Comparison of ENCODE assay signal across 1 cellular context in the genomic region with DNA sequence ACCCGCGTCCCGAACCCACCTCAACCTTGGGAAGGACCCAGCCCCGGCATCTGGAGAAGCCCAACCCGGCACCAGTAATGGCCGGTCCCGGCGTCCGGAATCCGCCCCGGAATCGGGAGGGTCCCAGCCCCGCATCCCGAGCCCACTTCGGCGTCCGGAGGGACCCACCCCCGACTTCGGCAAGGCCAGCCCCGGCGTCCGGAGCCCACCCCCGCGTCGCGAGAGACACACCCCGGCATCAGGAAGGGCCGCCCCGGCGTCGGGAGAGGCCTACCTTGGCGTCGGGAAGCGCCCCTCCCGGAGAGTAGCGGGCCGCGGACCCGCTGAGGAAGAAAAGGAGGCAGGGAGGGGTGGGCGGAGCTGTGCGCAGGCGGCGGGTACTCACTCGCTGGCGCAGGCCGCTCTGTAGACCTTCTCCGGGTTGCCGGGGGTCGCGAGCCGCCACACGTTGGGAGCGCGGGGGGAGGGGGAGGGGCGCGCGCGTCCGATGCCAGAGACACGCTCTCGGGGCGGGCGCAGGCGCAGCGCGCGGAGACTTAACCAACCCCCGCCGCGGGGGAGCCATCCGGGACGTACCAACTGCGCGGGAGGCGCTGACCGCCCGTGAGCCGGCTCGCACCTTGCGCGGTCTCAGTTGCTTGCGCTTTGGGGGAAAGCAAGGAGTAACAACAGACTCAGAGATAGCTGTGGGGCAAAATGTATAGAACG.
TF ChIP-seq lines count a peak whose summit lies in the region.

A gene (minus strand): TSS at position 515 of the 708 bp plus-strand sequence. CDS start 24,164 bp downstream, outside the sequence.

TF ChIP-seq in HepG2, 621 proteins besides CTCF, POLR2A, EP300 and RAD21 (continued from another document and continues in another):
- TF ChIP-seq, protein P1, sequence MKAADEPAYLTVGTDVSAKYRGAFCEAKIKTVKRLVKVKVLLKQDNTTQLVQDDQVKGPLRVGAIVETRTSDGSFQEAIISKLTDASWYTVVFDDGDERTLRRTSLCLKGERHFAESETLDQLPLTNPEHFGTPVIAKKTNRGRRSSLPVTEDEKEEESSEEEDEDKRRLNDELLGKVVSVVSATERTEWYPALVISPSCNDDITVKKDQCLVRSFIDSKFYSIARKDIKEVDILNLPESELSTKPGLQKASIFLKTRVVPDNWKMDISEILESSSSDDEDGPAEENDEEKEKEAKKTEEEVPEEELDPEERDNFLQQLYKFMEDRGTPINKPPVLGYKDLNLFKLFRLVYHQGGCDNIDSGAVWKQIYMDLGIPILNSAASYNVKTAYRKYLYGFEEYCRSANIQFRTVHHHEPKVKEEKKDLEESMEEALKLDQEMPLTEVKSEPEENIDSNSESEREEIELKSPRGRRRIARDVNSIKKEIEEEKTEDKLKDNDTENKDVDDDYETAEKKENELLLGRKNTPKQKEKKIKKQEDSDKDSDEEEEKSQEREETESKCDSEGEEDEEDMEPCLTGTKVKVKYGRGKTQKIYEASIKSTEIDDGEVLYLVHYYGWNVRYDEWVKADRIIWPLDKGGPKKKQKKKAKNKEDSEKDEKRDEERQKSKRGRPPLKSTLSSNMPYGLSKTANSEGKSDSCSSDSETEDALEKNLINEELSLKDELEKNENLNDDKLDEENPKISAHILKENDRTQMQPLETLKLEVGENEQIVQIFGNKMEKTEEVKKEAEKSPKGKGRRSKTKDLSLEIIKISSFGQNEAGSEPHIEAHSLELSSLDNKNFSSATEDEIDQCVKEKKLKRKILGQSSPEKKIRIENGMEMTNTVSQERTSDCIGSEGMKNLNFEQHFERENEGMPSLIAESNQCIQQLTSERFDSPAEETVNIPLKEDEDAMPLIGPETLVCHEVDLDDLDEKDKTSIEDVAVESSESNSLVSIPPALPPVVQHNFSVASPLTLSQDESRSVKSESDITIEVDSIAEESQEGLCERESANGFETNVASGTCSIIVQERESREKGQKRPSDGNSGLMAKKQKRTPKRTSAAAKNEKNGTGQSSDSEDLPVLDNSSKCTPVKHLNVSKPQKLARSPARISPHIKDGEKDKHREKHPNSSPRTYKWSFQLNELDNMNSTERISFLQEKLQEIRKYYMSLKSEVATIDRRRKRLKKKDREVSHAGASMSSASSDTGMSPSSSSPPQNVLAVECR (CRISPR knock-in tag; IDR thresholded peaks at IDR 0.05; ENCODE audit: borderline replicate concordance), result peak; percentile 59; the same call in 1 of the 2 replicates
- TF ChIP-seq SUZ12 (IDR thresholded peaks at IDR 0.05; ENCODE audit: low read depth, low read length) (no peak), SP140L (CRISPR knock-in tag; IDR thresholded peaks at IDR 0.05; ENCODE audit: borderline replicate concordance) (no peak), ZNF761 (CRISPR knock-in tag; conservative IDR thresholded peaks at IDR 0.05) (0 out of 2 replicates have a peak, but pooled peaks have one; percentile 40), SSRP1 (CRISPR knock-in tag; IDR thresholded peaks at IDR 0.05) (no peak), CHD4 (IDR thresholded peaks at IDR 0.05; ENCODE audit: borderline replicate concordance, low read length) (no peak), ZFY (CRISPR knock-in tag; IDR thresholded peaks at IDR 0.05) (peak; percentile 96), SMAD9 (CRISPR knock-in tag; IDR thresholded peaks at IDR 0.05) (no peak), YEATS4 (CRISPR knock-in tag; IDR thresholded peaks at IDR 0.05; ENCODE audit: borderline replicate concordance) (peak; percentile 87), ZFP36L1 (CRISPR knock-in tag; IDR thresholded peaks at IDR 0.05) (no peak), SP1 (IDR thresholded peaks at IDR 0.05) (no peak), SP1 (CRISPR knock-in tag; IDR thresholded peaks at IDR 0.05) (no peak), KDM6A (CRISPR knock-in tag; IDR thresholded peaks at IDR 0.05; ENCODE audit: low read depth) (no peak), ZFP37 (CRISPR knock-in tag; IDR thresholded peaks at IDR 0.05; ENCODE audit: borderline replicate concordance) (peak; percentile 14; the same call in 1 of the 2 replicates), IRF2 (CRISPR knock-in tag; IDR thresholded peaks at IDR 0.05) (peak; percentile 76), ZSCAN20 (CRISPR knock-in tag; IDR thresholded peaks at IDR 0.05; ENCODE audit: borderline replicate concordance) (no peak), NR3C1 (CRISPR knock-in tag; IDR thresholded peaks at IDR 0.05) (no peak), ZNF883 (CRISPR knock-in tag; IDR thresholded peaks at IDR 0.05; ENCODE audit: not compliant biosample characterization) (no peak), MED8 (CRISPR knock-in tag; IDR thresholded peaks at IDR 0.05; ENCODE audit: insufficient replicate concordance) (no peak), ZZZ3 (CRISPR knock-in tag; IDR thresholded peaks at IDR 0.05; ENCODE audit: borderline replicate concordance) (peak; percentile 61; the same call in 1 of the 2 replicates), ZNF75D (CRISPR knock-in tag; IDR thresholded peaks at IDR 0.05; ENCODE audit: borderline replicate concordance) (no peak), ZNF20 (CRISPR knock-in tag; IDR thresholded peaks at IDR 0.05) (peak; percentile 87; the same call in 1 of the 2 replicates), ZBTB20 (CRISPR knock-in tag; IDR thresholded peaks at IDR 0.05; ENCODE audit: borderline replicate concordance, low read depth) (no peak; the same call in 1 of the 2 replicates), ZNF34 (CRISPR knock-in tag; IDR thresholded peaks at IDR 0.05; ENCODE audit: borderline replicate concordance) (0 out of 2 replicates have a peak, but pooled peaks have one; percentile 73), ZFP62 (CRISPR knock-in tag; IDR thresholded peaks at IDR 0.05) (no peak), ZNF33A (CRISPR knock-in tag; IDR thresholded peaks at IDR 0.05; ENCODE audit: borderline replicate concordance) (no peak), SETDB1 (CRISPR knock-in tag; IDR thresholded peaks at IDR 0.05; ENCODE audit: borderline replicate concordance) (no peak), ZNF451 (CRISPR knock-in tag; IDR thresholded peaks at IDR 0.05) (no peak), RAD51 (IDR thresholded peaks at IDR 0.05; ENCODE audit: borderline replicate concordance) (no peak), TCF7L2 (IDR thresholded peaks at IDR 0.05; ENCODE audit: low read depth, low read length) (no peak), MTF1 (CRISPR knock-in tag; IDR thresholded peaks at IDR 0.05) (no peak), ZNF749 (CRISPR knock-in tag; IDR thresholded peaks at IDR 0.05; ENCODE audit: borderline replicate concordance) (no peak; the same call in 1 of the 2 replicates)
- TF ChIP-seq, protein P2, sequence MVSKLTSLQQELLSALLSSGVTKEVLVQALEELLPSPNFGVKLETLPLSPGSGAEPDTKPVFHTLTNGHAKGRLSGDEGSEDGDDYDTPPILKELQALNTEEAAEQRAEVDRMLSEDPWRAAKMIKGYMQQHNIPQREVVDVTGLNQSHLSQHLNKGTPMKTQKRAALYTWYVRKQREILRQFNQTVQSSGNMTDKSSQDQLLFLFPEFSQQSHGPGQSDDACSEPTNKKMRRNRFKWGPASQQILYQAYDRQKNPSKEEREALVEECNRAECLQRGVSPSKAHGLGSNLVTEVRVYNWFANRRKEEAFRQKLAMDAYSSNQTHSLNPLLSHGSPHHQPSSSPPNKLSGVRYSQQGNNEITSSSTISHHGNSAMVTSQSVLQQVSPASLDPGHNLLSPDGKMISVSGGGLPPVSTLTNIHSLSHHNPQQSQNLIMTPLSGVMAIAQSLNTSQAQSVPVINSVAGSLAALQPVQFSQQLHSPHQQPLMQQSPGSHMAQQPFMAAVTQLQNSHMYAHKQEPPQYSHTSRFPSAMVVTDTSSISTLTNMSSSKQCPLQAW (CRISPR knock-in tag; IDR thresholded peaks at IDR 0.05), result peak; percentile 53; the same call in 1 of the 2 replicates
- TF ChIP-seq, protein P3, sequence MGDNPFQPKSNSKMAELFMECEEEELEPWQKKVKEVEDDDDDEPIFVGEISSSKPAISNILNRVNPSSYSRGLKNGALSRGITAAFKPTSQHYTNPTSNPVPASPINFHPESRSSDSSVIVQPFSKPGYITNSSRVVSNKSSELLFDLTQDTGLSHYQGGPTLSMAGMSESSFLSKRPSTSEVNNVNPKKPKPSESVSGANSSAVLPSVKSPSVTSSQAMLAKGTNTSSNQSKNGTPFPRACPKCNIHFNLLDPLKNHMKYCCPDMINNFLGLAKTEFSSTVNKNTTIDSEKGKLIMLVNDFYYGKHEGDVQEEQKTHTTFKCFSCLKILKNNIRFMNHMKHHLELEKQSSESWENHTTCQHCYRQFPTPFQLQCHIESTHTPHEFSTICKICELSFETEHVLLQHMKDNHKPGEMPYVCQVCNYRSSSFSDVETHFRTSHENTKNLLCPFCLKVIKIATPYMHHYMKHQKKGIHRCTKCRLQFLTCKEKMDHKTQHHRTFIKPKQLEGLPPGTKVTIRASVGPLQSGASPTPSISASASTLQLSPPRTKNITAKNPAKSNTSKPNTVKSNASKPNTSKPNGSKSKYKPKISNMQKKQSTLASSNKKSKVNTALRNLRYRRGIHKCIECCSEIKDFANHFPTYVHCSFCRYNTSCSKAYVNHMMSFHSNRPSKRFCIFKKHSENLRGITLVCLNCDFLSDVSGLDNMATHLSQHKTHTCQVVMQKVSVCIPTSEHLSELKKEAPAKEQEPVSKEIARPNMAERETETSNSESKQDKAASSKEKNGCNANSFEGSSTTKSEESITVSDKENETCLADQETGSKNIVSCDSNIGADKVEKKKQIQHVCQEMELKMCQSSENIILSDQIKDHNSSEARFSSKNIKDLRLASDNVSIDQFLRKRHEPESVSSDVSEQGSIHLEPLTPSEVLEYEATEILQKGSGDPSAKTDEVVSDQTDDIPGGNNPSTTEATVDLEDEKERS (CRISPR knock-in tag; IDR thresholded peaks at IDR 0.05), result no peak; the same call in 1 of the 2 replicates
- TF ChIP-seq, protein P4, sequence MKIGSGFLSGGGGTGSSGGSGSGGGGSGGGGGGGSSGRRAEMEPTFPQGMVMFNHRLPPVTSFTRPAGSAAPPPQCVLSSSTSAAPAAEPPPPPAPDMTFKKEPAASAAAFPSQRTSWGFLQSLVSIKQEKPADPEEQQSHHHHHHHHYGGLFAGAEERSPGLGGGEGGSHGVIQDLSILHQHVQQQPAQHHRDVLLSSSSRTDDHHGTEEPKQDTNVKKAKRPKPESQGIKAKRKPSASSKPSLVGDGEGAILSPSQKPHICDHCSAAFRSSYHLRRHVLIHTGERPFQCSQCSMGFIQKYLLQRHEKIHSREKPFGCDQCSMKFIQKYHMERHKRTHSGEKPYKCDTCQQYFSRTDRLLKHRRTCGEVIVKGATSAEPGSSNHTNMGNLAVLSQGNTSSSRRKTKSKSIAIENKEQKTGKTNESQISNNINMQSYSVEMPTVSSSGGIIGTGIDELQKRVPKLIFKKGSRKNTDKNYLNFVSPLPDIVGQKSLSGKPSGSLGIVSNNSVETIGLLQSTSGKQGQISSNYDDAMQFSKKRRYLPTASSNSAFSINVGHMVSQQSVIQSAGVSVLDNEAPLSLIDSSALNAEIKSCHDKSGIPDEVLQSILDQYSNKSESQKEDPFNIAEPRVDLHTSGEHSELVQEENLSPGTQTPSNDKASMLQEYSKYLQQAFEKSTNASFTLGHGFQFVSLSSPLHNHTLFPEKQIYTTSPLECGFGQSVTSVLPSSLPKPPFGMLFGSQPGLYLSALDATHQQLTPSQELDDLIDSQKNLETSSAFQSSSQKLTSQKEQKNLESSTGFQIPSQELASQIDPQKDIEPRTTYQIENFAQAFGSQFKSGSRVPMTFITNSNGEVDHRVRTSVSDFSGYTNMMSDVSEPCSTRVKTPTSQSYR (CRISPR knock-in tag; IDR thresholded peaks at IDR 0.05; ENCODE audit: borderline replicate concordance), result peak; percentile 93
- TF ChIP-seq, protein P5, sequence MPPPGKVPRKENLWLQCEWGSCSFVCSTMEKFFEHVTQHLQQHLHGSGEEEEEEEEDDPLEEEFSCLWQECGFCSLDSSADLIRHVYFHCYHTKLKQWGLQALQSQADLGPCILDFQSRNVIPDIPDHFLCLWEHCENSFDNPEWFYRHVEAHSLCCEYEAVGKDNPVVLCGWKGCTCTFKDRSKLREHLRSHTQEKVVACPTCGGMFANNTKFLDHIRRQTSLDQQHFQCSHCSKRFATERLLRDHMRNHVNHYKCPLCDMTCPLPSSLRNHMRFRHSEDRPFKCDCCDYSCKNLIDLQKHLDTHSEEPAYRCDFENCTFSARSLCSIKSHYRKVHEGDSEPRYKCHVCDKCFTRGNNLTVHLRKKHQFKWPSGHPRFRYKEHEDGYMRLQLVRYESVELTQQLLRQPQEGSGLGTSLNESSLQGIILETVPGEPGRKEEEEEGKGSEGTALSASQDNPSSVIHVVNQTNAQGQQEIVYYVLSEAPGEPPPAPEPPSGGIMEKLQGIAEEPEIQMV (CRISPR knock-in tag; IDR thresholded peaks at IDR 0.05; ENCODE audit: low read depth), result no peak
- TF ChIP-seq, protein P6, sequence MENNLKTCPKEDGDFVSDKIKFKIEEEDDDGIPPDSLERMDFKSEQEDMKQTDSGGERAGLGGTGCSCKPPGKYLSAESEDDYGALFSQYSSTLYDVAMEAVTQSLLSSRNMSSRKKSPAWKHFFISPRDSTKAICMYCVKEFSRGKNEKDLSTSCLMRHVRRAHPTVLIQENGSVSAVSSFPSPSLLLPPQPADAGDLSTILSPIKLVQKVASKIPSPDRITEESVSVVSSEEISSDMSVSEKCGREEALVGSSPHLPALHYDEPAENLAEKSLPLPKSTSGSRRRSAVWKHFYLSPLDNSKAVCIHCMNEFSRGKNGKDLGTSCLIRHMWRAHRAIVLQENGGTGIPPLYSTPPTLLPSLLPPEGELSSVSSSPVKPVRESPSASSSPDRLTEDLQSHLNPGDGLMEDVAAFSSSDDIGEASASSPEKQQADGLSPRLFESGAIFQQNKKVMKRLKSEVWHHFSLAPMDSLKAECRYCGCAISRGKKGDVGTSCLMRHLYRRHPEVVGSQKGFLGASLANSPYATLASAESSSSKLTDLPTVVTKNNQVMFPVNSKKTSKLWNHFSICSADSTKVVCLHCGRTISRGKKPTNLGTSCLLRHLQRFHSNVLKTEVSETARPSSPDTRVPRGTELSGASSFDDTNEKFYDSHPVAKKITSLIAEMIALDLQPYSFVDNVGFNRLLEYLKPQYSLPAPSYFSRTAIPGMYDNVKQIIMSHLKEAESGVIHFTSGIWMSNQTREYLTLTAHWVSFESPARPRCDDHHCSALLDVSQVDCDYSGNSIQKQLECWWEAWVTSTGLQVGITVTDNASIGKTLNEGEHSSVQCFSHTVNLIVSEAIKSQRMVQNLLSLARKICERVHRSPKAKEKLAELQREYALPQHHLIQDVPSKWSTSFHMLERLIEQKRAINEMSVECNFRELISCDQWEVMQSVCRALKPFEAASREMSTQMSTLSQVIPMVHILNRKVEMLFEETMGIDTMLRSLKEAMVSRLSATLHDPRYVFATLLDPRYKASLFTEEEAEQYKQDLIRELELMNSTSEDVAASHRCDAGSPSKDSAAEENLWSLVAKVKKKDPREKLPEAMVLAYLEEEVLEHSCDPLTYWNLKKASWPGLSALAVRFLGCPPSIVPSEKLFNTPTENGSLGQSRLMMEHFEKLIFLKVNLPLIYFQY (CRISPR knock-in tag; IDR thresholded peaks at IDR 0.05; ENCODE audit: borderline replicate concordance), result peak; percentile 18; the same call in 1 of the 2 replicates
- TF ChIP-seq, protein P7, sequence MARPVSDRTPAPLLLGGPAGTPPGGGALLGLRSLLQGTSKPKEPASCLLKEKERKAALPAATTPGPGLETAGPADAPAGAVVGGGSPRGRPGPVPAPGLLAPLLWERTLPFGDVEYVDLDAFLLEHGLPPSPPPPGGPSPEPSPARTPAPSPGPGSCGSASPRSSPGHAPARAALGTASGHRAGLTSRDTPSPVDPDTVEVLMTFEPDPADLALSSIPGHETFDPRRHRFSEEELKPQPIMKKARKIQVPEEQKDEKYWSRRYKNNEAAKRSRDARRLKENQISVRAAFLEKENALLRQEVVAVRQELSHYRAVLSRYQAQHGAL (CRISPR knock-in tag; IDR thresholded peaks at IDR 0.05; ENCODE audit: not compliant biosample characterization), result no peak
- TF ChIP-seq, protein P8, sequence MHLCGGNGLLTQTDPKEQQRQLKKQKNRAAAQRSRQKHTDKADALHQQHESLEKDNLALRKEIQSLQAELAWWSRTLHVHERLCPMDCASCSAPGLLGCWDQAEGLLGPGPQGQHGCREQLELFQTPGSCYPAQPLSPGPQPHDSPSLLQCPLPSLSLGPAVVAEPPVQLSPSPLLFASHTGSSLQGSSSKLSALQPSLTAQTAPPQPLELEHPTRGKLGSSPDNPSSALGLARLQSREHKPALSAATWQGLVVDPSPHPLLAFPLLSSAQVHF (CRISPR knock-in tag; IDR thresholded peaks at IDR 0.05), result peak; percentile 93; the same call in 1 of the 2 replicates
